Comparison of ENCODE assay signal across 8 cellular contexts in the genomic region with DNA sequence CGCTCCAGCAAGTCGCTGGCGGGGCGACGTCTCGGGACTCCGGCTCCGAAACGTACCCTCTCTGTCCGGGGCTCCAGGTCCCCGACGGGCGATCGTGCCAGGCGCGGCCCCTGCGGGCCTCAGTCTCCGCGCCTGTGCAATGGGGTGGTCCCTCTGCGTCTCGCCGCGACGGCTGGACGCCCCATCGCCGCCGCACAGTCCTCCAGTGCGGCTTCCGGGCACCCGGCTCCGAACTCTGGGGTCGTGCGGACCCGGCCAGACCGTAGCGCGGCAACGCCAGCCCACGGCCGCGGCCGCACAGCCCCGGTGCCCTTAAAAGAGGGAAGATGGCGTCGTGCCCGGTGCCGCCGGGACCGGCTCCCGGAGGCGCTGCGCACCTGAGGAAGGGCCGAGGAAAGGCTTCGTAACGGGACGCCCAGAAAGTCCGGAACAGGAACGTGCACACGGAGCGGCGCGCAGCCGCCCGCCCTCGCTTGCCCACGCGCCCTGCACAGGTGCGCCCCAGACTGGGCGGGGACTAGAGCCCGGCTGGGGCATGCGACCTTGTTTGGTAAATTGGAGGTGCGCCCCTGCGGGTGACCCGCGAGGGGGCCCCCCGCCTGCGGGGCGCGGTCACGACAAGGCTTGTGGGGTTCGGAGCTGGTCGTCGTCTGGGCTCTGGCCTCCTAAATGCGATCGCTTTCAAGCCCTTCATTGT. TPM values are rescaled to one million over a fixed set of nuclear protein-coding genes. Genes with fewer than 3 reads are reported as not detected.
A peak's percentile ranks its signal among the peaks of the same experiment; 100 is the strongest.
DNase-seq lines count a peak whose midpoint lies in the region; ATAC-seq, FAIRE-seq and TF ChIP-seq lines count a peak whose summit lies in the region.

No MANE protein-coding gene starts in this region.

- DNase-seq in LoVo (ENCODE audit: low spot score) (peak; percentile 37), activated T-cell treated with anti-CD3 and anti-CD28 coated beads for 1 hour (ENCODE audit: low read depth) (peak; percentile 38), fibroblast of the aortic adventitia (ENCODE audit: low read depth) (no peak), pancreas (peak; percentile 59 to 90 (median 71)), dedifferentiated amniotic fluid mesenchymal stem cell (ENCODE audit: extremely low spot score) (no peak), A172 (ENCODE audit: low spot score) (no peak), SHP77 (lab: John Stamatoyannopoulos, UW) (no peak)

- intact Hi-C loops in pancreas (cut with DNase I), result no loop called here

- WGBS in pancreas, 2 donors, result 2 to 3% methylated on average over 71 to 86 of the region's 86 CpGs

- peak overlapping the region; percentile 46 for H3K4me3 ChIP-seq in fibroblast of the aortic adventitia (ENCODE audit: low read depth, low read length)
- H3K4me3 ChIP-seq in pancreas, result peak overlapping the region; percentile 33 to 94 (median 68)

- peaks cover 3 to 19% (median 4%) of the 10 kb centered on the region in 3 donors for H3K4me1 ChIP-seq in pancreas

- peak; percentile 61 to 81 (median 74) for ATAC-seq in pancreas

- FAIRE-seq in pancreas (lab: Jason Lieb, UNC), result no peak

- peak overlapping the region in 1 of 4 donors; percentile 3 for H3K27ac ChIP-seq in pancreas

- no peaks in the 10 kb centered on the region for H3K27me3 ChIP-seq in pancreas

- H3K9me3 ChIP-seq in pancreas, result no peaks in the 10 kb centered on the region

- TF ChIP-seq CTCF in GM12872 (IDR thresholded peaks at IDR 0.05; ENCODE audit: insufficient read depth, low read depth, low read length), result 0 out of 3 replicates have a peak, but pooled peaks have one; percentile 22
- no peak for TF ChIP-seq CTCF in fibroblast of the aortic adventitia (IDR thresholded peaks at IDR 0.05; ENCODE audit: insufficient read depth, low read length)
- no peak for TF ChIP-seq CTCF in pancreas (IDR thresholded peaks at IDR 0.05)

- H3K36me3 ChIP-seq in pancreas, result no peaks in the 10 kb centered on the region

RNA-seq across cellular contexts. Expression of gene BIK, which starts 0.5 kb away (rescaled TPM):
- total RNA-seq in fibroblast of the aortic adventitia (ENCODE audit: low replicate concordance) (not detected in 2 replicates), pancreas (1 to 10 TPM in 4 of 6 donors, under 1 TPM in 2; 0.97 to 8.4 (median 1.4) TPM)
- polyA plus RNA-seq in pancreas, result 1 to 10 TPM; 4.5 to 5.2 TPM
- total RNA-seq in A172 (2014; rRNA removed; shearing (Covaris generic)), result 6.3 and 8.6 TPM in 2 replicates

RNA-seq across cellular contexts. Expression of gene TTLL1, which starts 21.9 kb away (rescaled TPM):
- total RNA-seq in fibroblast of the aortic adventitia (ENCODE audit: low replicate concordance), result 9.4 and 23.1 TPM in 2 replicates
- 1 to 10 TPM; 1.5 to 4.5 (median 2.0) TPM for total RNA-seq in pancreas
- 1 to 10 TPM; 2.6 to 5.1 TPM for polyA plus RNA-seq in pancreas
- 4.7 and 6.6 TPM in 2 replicates for total RNA-seq in A172 (2014; rRNA removed; shearing (Covaris generic))

RNA-seq across cellular contexts. Expression of gene MCAT, which starts 32.1 kb away (rescaled TPM):
- total RNA-seq in fibroblast of the aortic adventitia (ENCODE audit: low replicate concordance) (12.2 and 42.8 TPM in 2 replicates), pancreas (10 to 100 TPM in 3 of 6 donors, 1 to 10 TPM in 3; 7.0 to 12.8 (median 9.6) TPM)
- polyA plus RNA-seq in pancreas, result 10 to 100 TPM; 13.7 to 14.1 TPM
- total RNA-seq in A172 (2014; rRNA removed; shearing (Covaris generic)), result 18.0 and 18.8 TPM in 2 replicates

RNA-seq across cellular contexts. Expression of gene TSPO, which starts 40.3 kb away (rescaled TPM):
- total RNA-seq in fibroblast of the aortic adventitia (ENCODE audit: low replicate concordance) (129 and 222 TPM in 2 replicates), pancreas (10 to 100 TPM; 24.2 to 63.2 (median 34.7) TPM)
- 10 to 100 TPM; 62.4 to 79.6 TPM for polyA plus RNA-seq in pancreas
- 258 and 263 TPM in 2 replicates for total RNA-seq in A172 (2014; rRNA removed; shearing (Covaris generic))

Comparison
In these comparisons a context has a peak if more than half of its experiments do, and no peak if none do; other contexts are left out.
1. DNase-seq: peak in LoVo (single experiment), activated T-cell treated with anti-CD3 and anti-CD28 coated beads for 1 hour (single experiment) and pancreas (6 of 6); none in fibroblast of the aortic adventitia (single experiment), dedifferentiated amniotic fluid mesenchymal stem cell (single experiment), A172 (single experiment) and SHP77 (0 of 2).